In the genomic region with DNA sequence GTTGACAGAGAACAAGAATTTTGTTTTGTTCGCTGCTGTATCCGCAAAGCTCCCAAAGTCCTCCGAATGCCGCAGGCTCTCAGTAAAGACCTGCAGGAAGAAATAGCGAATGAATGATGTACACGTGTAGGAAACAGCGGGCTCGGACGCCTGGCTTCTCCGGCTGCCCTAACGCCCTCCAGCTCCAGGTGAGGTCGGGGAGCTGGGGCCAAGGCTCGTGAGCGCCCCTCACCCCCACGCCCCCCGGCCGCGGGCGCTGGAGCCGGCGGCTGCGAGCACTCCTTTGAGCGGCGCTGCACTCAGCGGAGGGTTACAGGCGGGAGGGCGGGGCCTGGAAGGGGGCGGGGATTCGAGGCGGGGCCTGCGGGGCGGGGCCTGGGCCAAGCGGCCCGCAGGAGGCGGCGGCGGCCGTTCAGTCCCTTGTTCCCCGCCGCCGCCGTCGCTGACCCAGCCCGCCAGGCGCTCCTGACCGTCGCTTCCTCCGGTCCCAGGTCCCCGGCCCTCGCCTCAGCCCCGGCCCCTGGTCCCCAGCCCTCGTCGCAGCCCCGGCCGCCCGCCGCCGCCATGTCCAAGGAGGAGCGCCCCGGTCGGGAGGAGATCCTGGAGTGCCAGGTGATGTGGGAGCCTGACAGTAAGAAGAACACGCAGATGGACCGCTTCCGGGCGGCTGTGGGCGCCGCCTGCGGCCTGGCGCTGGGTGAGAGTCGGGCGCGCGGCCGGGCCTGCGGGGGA, we compare ENCODE assay signal across 8 cellular contexts. TPM values are rescaled to one million over a fixed set of nuclear protein-coding genes. Genes with fewer than 3 reads are reported as not detected.
A peak's percentile ranks its signal among the peaks of the same experiment; 100 is the strongest.
DNase-seq lines count a peak whose midpoint lies in the region; ATAC-seq, FAIRE-seq and TF ChIP-seq lines count a peak whose summit lies in the region.

A gene with protein sequence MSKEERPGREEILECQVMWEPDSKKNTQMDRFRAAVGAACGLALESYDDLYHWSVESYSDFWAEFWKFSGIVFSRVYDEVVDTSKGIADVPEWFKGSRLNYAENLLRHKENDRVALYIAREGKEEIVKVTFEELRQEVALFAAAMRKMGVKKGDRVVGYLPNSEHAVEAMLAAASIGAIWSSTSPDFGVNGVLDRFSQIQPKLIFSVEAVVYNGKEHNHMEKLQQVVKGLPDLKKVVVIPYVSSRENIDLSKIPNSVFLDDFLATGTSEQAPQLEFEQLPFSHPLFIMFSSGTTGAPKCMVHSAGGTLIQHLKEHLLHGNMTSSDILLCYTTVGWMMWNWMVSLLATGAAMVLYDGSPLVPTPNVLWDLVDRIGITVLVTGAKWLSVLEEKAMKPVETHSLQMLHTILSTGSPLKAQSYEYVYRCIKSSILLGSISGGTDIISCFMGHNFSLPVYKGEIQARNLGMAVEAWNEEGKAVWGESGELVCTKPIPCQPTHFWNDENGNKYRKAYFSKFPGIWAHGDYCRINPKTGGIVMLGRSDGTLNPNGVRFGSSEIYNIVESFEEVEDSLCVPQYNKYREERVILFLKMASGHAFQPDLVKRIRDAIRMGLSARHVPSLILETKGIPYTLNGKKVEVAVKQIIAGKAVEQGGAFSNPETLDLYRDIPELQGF (plus strand): TSS at position 415 of the 732 bp plus-strand sequence. CDS start 150 bp downstream, at position 565.

- peak within 1 kb of the TSS; percentile 42; the same call in 1 of the 2 replicates for H3K27ac ChIP-seq in IMR-90 (ENCODE audit: insufficient read depth, low read length)

- peak within 1 kb of the TSS; percentile 67 for H4K91ac ChIP-seq in IMR-90 (ENCODE audit: insufficient read depth, low read depth, low read length)

- no peak within 1 kb of the TSS; the same call in 1 of the 2 replicates for H3K14ac ChIP-seq in IMR-90 (replicated peaks; ENCODE audit: low read depth, low read length)

- POLR2A ChIA-PET in IMR-90 (lab: Charles Lee; ENCODE audit: unreplicated experiment) = no interaction called here

- peak within 1 kb of the TSS; percentile 99 for H2AFZ ChIP-seq in IMR-90 (replicated peaks; ENCODE audit: low read length, poor library complexity)

- H2BK5ac ChIP-seq in IMR-90 (ENCODE audit: low read depth, low read length, poor library complexity, severe bottlenecking) = peak within 1 kb of the TSS; percentile 16

- peaks cover 7% of the 10 kb centered on the region; the same call in 1 of the 2 replicates for H3K36me3 ChIP-seq in IMR-90 (ENCODE audit: control insufficient read depth, insufficient read depth, low read length)

- intact Hi-C loops in IMR-90 (cut with micrococcal nuclease) = loop anchor here (2.0 to 5.0 kb wide), 2 partner anchors 16 to 73 kb away; a partner anchor contains a TSS

- H3K36me3 Mint-ChIP-seq in activated T-helper 17 cell treated with anti-CD3 and anti-CD28 coated beads, Interleukin-2, amount 50 U/mL, for 72 hours (ENCODE audit: low read depth) = no peaks in the 10 kb centered on the region
- H3K36me3 Mint-ChIP-seq in natural killer cell treated with Interleukin-12 subunit alpha and Interleukin-12 subunit beta and Interleukin-15 and Interleukin-18, amount 100 ng/mL, for 72 hours = no peaks in the 10 kb centered on the region

- H2BK20ac ChIP-seq in IMR-90 (ENCODE audit: low read depth, low read length) = no peak within 1 kb of the TSS

- H2BK120ac ChIP-seq in IMR-90 (ENCODE audit: low read depth, low read length) = no peak within 1 kb of the TSS

- peaks cover 3% of the 10 kb centered on the region for H3K4me1 ChIP-seq in IMR-90 (ENCODE audit: control insufficient read depth, insufficient read depth, low read length)

- peak within 1 kb of the TSS; percentile 73 for H3K4me3 Mint-ChIP-seq in activated T-helper 17 cell treated with anti-CD3 and anti-CD28 coated beads, Interleukin-2, amount 50 U/mL, for 72 hours
- H3K4me3 Mint-ChIP-seq in natural killer cell treated with Interleukin-12 subunit alpha and Interleukin-12 subunit beta and Interleukin-15 and Interleukin-18, amount 100 ng/mL, for 72 hours = peak within 1 kb of the TSS; percentile 81

- peaks cover 0 to 33% of the 10 kb centered on the region in 2 experiments; a peak in 2 of 4 replicates for H3K79me1 ChIP-seq in IMR-90 (ENCODE audit: low read depth in 1 of 2, low read length in 2 of 2)

- DNase-seq in DMS79 (lab: John Stamatoyannopoulos, UW) = peak; percentile 49
- peak; percentile 64 for DNase-seq in IMR-90
- DNase-seq in RCC 7860 (ENCODE audit: low spot score) = peak; percentile 30
- peak; percentile 49 for DNase-seq in fibroblast of peridontal ligament (ENCODE audit: extremely low read depth)
- DNase-seq in natural killer cell treated with Interleukin-12 subunit alpha and Interleukin-12 subunit beta and Interleukin-15 and Interleukin-18, amount 100 ng/mL, for 72 hours (ENCODE audit: low spot score) = peak; percentile 83
- DNase-seq in stimulated activated naive CD8-positive, alpha-beta T cell treated with anti-CD3 and anti-CD28 coated beads, Interleukin-15, Interleukin-2, amounts not matched to agents 100 U/mL and 50 U/mL, for 24 hours = peak; percentile 83

- peak within 1 kb of the TSS; percentile 95 for H2AK9ac ChIP-seq in IMR-90 (replicated peaks; ENCODE audit: low read depth, low read length, poor library complexity)

- FAIRE-seq in RCC 7860 (lab: Jason Lieb, UNC) = no peak

- H3K9me1 ChIP-seq in IMR-90 (ENCODE audit: insufficient read depth, low read length) = no peaks in the 10 kb centered on the region; the same call in 1 of the 2 replicates

- peak within 1 kb of the TSS; percentile 73; the same call in 1 of the 2 replicates for H2AK5ac ChIP-seq in IMR-90 (ENCODE audit: low read depth, low read length)

- ATAC-seq in GM21529 (IDR thresholded peaks at IDR 0.05; ENCODE audit: unreplicated experiment) = peak; percentile 91
- ATAC-seq in IMR-90 (ENCODE audit: low read depth) = peak; percentile 99
- peak; percentile 99 for ATAC-seq in activated T-helper 17 cell treated with anti-CD3 and anti-CD28 coated beads, Interleukin-2, amount 50 U/mL, for 72 hours (replicated peaks)
- peak; percentile 98 to 99 for ATAC-seq in natural killer cell treated with Interleukin-12 subunit alpha and Interleukin-12 subunit beta and Interleukin-15 and Interleukin-18, amount 100 ng/mL, for 72 hours
- ATAC-seq in stimulated activated naive CD8-positive, alpha-beta T cell treated with anti-CD3 and anti-CD28 coated beads, Interleukin-15, Interleukin-2, amounts not matched to agents 100 U/mL and 50 U/mL, for 24 hours = peak; percentile 97

- in situ Hi-C loops in IMR-90 (cut with MboI; ENCODE audit: low sequenced_read_pairs) = no loop called here

- TF ChIP-seq RAD21 in IMR-90 (IDR thresholded peaks at IDR 0.05; ENCODE audit: low read length) = no peak

- peak within 1 kb of the TSS; percentile 88 for H3K23ac ChIP-seq in IMR-90 (ENCODE audit: low read depth, low read length)

- no peaks in the 10 kb centered on the region for H3K27me3 ChIP-seq in IMR-90 (ENCODE audit: control insufficient read depth, insufficient read depth, low read length)

- peaks cover 3% of the 10 kb centered on the region for H3K27me3 Mint-ChIP-seq in activated T-helper 17 cell treated with anti-CD3 and anti-CD28 coated beads, Interleukin-2, amount 50 U/mL, for 72 hours
- peaks cover 8 to 11% of the 10 kb centered on the region in 2 donors for H3K27me3 Mint-ChIP-seq in natural killer cell treated with Interleukin-12 subunit alpha and Interleukin-12 subunit beta and Interleukin-15 and Interleukin-18, amount 100 ng/mL, for 72 hours

- H3K9ac ChIP-seq in IMR-90 (ENCODE audit: low read depth, low read length) = peak within 1 kb of the TSS; percentile 85

- peak within 1 kb of the TSS; percentile 30; the same call in 1 of the 2 replicates for H4K5ac ChIP-seq in IMR-90 (ENCODE audit: low read depth, low read length)

- peak within 1 kb of the TSS; percentile 93 for H3K4me2 ChIP-seq in IMR-90 (ENCODE audit: low read depth, low read length)

- H3K27ac Mint-ChIP-seq in activated T-helper 17 cell treated with anti-CD3 and anti-CD28 coated beads, Interleukin-2, amount 50 U/mL, for 72 hours = peak within 1 kb of the TSS; percentile 30
- H3K27ac Mint-ChIP-seq in natural killer cell treated with Interleukin-12 subunit alpha and Interleukin-12 subunit beta and Interleukin-15 and Interleukin-18, amount 100 ng/mL, for 72 hours = peak within 1 kb of the TSS in 1 of 2 donors; percentile 26

- no peak within 1 kb of the TSS for H3K18ac ChIP-seq in IMR-90 (ENCODE audit: low read depth, low read length)

- 0% methylated on average over 5 of the region's 75 CpGs; no CpG with 5 or more reads in 1 of the 2 experiments for WGBS in IMR-90 (ENCODE audit: extremely low coverage in 2 of 2, insufficient read length in 1 of 2), 2 experiments

- H3K9me3 ChIP-seq in IMR-90 (ENCODE audit: control insufficient read depth, insufficient read depth, low read length) = no peaks in the 10 kb centered on the region

- TF ChIP-seq POLR2A in IMR-90 (IDR thresholded peaks at IDR 0.05; ENCODE audit: low read depth, low read length) = peak; percentile 67; the same call in 1 of the 2 replicates

- peak within 1 kb of the TSS; percentile 79 for H3K4ac ChIP-seq in IMR-90 (ENCODE audit: low read depth, low read length)

- dilution Hi-C loops in IMR-90 (cut with HindIII; ENCODE audit: low sequenced_read_pairs, unreplicated experiment) = no loop called here

- H3K56ac ChIP-seq in IMR-90 (ENCODE audit: extremely low read depth, insufficient read depth, low read length) = peak within 1 kb of the TSS; percentile 51; the same call in 1 of the 2 replicates

- CTCF ChIA-PET in IMR-90 (lab: Yijun Ruan, JAX) = no interaction called here

- peak within 1 kb of the TSS; percentile 90 for H3K4me3 ChIP-seq in IMR-90 (ENCODE audit: insufficient read depth, low read depth, low read length)

- no peak for TF ChIP-seq CTCF in IMR-90 (conservative IDR thresholded peaks at IDR 0.05; ENCODE audit: low read depth, low read length)

- 0 out of 2 replicates have a peak, but pooled peaks cover 5% of the 10 kb centered on the region for H4K20me1 ChIP-seq in IMR-90 (ENCODE audit: insufficient read depth, low read length)

- no peak within 1 kb of the TSS for H2BK15ac ChIP-seq in IMR-90 (ENCODE audit: low read depth, low read length)

- no peaks in the 10 kb centered on the region for H3K9me3 Mint-ChIP-seq in activated T-helper 17 cell treated with anti-CD3 and anti-CD28 coated beads, Interleukin-2, amount 50 U/mL, for 72 hours
- no peaks in the 10 kb centered on the region for H3K9me3 Mint-ChIP-seq in natural killer cell treated with Interleukin-12 subunit alpha and Interleukin-12 subunit beta and Interleukin-15 and Interleukin-18, amount 100 ng/mL, for 72 hours

- H3K4me1 Mint-ChIP-seq in activated T-helper 17 cell treated with anti-CD3 and anti-CD28 coated beads, Interleukin-2, amount 50 U/mL, for 72 hours = peaks cover 13% of the 10 kb centered on the region
- peaks cover 13 to 20% of the 10 kb centered on the region in 2 donors for H3K4me1 Mint-ChIP-seq in natural killer cell treated with Interleukin-12 subunit alpha and Interleukin-12 subunit beta and Interleukin-15 and Interleukin-18, amount 100 ng/mL, for 72 hours (ENCODE audit: low read depth in 2 of 2)

- peak within 1 kb of the TSS; percentile 74 to 93 for H4K8ac ChIP-seq in IMR-90 (ENCODE audit: low read depth in 2 of 2, low read length in 2 of 2)

- BruUV-seq in IMR-90 (replicated peaks; lab: Mats Ljungman, UMichigan) = no TSS peak

RNA-seq across cellular contexts. Expression of the gene that starts here (rescaled TPM):
- total RNA-seq in IMR-90 (2012; rRNA removed) = 21.1 and 22.0 TPM in 2 replicates
- polyA plus RNA-seq in IMR-90 (2012; rRNA removed) = 24.0 and 24.9 TPM in 2 replicates
- polyA plus RNA-seq in IMR-90 (2012; cell fraction: cytosol; rRNA removed) = 19.0 and 22.8 TPM in 2 replicates
- 44.6 and 53.6 TPM in 2 replicates for polyA plus RNA-seq in IMR-90 (2012; cell fraction: nucleus; rRNA removed; ENCODE audit: low replicate concordance)
- total RNA-seq in activated T-helper 17 cell treated with anti-CD3 and anti-CD28 coated beads, Interleukin-2, amount 50 U/mL, for 72 hours = 10 to 100 TPM; 23.2 to 24.6 TPM
- 10 to 100 TPM; 36.7 to 54.6 TPM for total RNA-seq in natural killer cell treated with Interleukin-12 subunit alpha and Interleukin-12 subunit beta and Interleukin-15 and Interleukin-18, amount 100 ng/mL, for 72 hours

Comparison
In these comparisons a context has a peak if more than half of its experiments do, and no peak if none do; other contexts are left out.
1. Peak in every context shown above with its lines: DNase-seq, ATAC-seq, H3K4me3 ChIP-seq and H3K27ac ChIP-seq.
2. DNase-seq: peak in every context shown above with its lines; median percentile 83 in natural killer cell treated with Interleukin-12 subunit alpha and Interleukin-12 subunit beta and Interleukin-15 and Interleukin-18, amount 100 ng/mL, for 72 hours; 83 in stimulated activated naive CD8-positive, alpha-beta T cell treated with anti-CD3 and anti-CD28 coated beads, Interleukin-15, Interleukin-2, amounts not matched to agents 100 U/mL and 50 U/mL, for 24 hours; 64 in IMR-90; 49 in DMS79; 49 in fibroblast of peridontal ligament; 30 in RCC 7860.